Comparison of ENCODE assay signal across 12 cellular contexts in the genomic region with DNA sequence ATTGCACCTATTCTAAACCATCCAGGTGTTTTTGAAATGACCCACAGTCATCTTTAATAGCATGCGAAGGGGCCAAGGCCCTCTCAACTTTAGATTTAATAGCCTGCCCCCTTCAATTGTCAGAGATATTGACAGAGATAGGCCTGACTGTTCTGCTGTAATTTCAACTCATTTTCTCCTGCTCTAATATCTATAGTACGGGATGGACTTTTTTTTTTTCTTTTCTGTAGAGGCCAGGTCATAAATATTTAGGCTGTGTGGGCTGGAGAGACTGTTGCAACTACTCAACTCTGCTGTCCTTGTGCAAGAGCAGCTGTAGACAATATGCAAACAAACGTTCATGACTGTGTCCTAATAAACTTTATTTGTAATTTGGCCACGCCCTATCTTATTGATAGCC. TPM values are rescaled to one million over a fixed set of nuclear protein-coding genes. Genes with fewer than 3 reads are reported as not detected.
DNase-seq lines count a peak whose midpoint lies in the region; ATAC-seq and TF ChIP-seq lines count a peak whose summit lies in the region.
"Had no signal": no experiment of that assay in that cellular context is flagged by ENCODE, and none has a peak within 500 bp of the region (broad histone marks: within the 10 kb centered on the region; RNA-seq: fewer than 3 reads in every experiment).

No MANE protein-coding gene starts in this region.

- no peaks in the 10 kb centered on the region for H3K79me2 ChIP-seq in GM23338 (replicated peaks; ENCODE audit: insufficient read depth)

- peak overlapping the region; percentile 14 for H2BK5ac ChIP-seq in mesenchymal stem cell (ENCODE audit: low read depth, low read length, poor library complexity, severe bottlenecking)

- H3K4me1 ChIP-seq in mesenchymal stem cell (ENCODE audit: control insufficient read depth, insufficient read depth, low read depth, low read length) (peaks cover 7% of the 10 kb centered on the region), GM23338 (ENCODE audit: insufficient read depth) (no peaks in the 10 kb centered on the region)

- H3K27ac ChIP-seq in brain microvascular endothelial cell (peak overlapping the region; percentile 90), mesenchymal stem cell (ENCODE audit: low read length, poor library complexity, severe bottlenecking) (peak overlapping the region; percentile 85), GM23338 (ENCODE audit: low read depth) (no peak overlapping the region)
- H3K27ac ChIP-seq: C4-2B had no signal

- WGBS in mesenchymal stem cell: 86% methylated on average over 2 of the region's 4 CpGs

- H3K4me2 ChIP-seq in mesenchymal stem cell (ENCODE audit: low read length, poor library complexity, severe bottlenecking) (no peak overlapping the region), GM23338 (no peak overlapping the region)

- DNase-seq in AG08395 (ENCODE audit: low spot score): peak; percentile 43
- DNase-seq in MV-4-11 (lab: John Stamatoyannopoulos, UW): peak; percentile 27
- peak; percentile 72 for DNase-seq in brain microvascular endothelial cell
- peak; percentile 83 for DNase-seq in mesenchymal stem cell
- no peak for DNase-seq in activated T-helper 2 cell treated with anti-CD3 and anti-CD28 coated beads, Interferon-gamma antibody, Interleukin-2, Interleukin-4, amounts not matched to agents 10 μg/mL and 5 μg/mL and 100 μg/mL, durations not matched to agents 14 hours and 24 hours and 36 hours (ENCODE audit: low spot score)
- no peak for DNase-seq in GM23338 (ENCODE audit: low spot score)

- no peaks in the 10 kb centered on the region for H4K20me1 ChIP-seq in GM23338 (replicated peaks; ENCODE audit: insufficient read depth)

- in situ Hi-C loops in brain microvascular endothelial cell (cut with HindIII; ENCODE audit: low pct_ligation_motif_present, low sequenced_read_pairs): no loop called here

- no peak overlapping the region for H3K14ac ChIP-seq in mesenchymal stem cell (ENCODE audit: low read length in 2 of 2)

- intact Hi-C loops in activated T-helper 2 cell treated with anti-CD3 and anti-CD28 coated beads, Interferon-gamma antibody, Interleukin-2, Interleukin-4, amounts not matched to agents 10 μg/mL and 5 μg/mL and 100 μg/mL, durations not matched to agents 14 hours and 24 hours and 36 hours (cut with micrococcal nuclease): loop anchor here (2.0 to 5.0 kb wide), 2 partner anchors 738 to 757 kb away; no protein-coding TSS in a partner anchor

- no peak overlapping the region for H2BK15ac ChIP-seq in mesenchymal stem cell (ENCODE audit: low read depth, poor library complexity, severe bottlenecking)

- peaks cover 25% of the 10 kb centered on the region for H3K27me3 Mint-ChIP-seq in activated T-helper 2 cell treated with anti-CD3 and anti-CD28 coated beads, Interferon-gamma antibody, Interleukin-2, Interleukin-4, amounts not matched to agents 10 μg/mL and 5 μg/mL and 100 μg/mL, durations not matched to agents 14 hours and 24 hours and 36 hours (ENCODE audit: low read depth)
- no peaks in the 10 kb centered on the region for H3K27me3 Mint-ChIP-seq in GM23338 (ENCODE audit: insufficient read depth, low read depth, poor library complexity)

- TF ChIP-seq CTCF in brain microvascular endothelial cell (IDR thresholded peaks at IDR 0.05; ENCODE audit: low read depth, low read length, missing control alignments) (no peak), GM23338 (conservative IDR thresholded peaks at IDR 0.05; ENCODE audit: low read depth in 2 of 2) (no peak)

- no peak overlapping the region for H4K8ac ChIP-seq in mesenchymal stem cell (ENCODE audit: low read length)

- H4K91ac ChIP-seq in mesenchymal stem cell (ENCODE audit: low read length): no peak overlapping the region

- H3K27me3 ChIP-seq in brain microvascular endothelial cell (replicated peaks): no peaks in the 10 kb centered on the region
- H3K27me3 ChIP-seq in mesenchymal stem cell (ENCODE audit: control insufficient read depth in 1 of 2, insufficient read depth in 1 of 2, low read length in 2 of 2): no peaks in the 10 kb centered on the region
- H3K27me3 ChIP-seq in GM23338 (ENCODE audit: insufficient read depth): no peaks in the 10 kb centered on the region

- H2AK5ac ChIP-seq in mesenchymal stem cell (ENCODE audit: low read length, severe bottlenecking): no peak overlapping the region

- no peak overlapping the region for H2BK120ac ChIP-seq in mesenchymal stem cell (ENCODE audit: low read depth, low read length)

- H3K18ac ChIP-seq in mesenchymal stem cell (ENCODE audit: low read depth in 1 of 2, low read length in 2 of 2): no peak overlapping the region

- H3K4me3 Mint-ChIP-seq in activated T-helper 2 cell treated with anti-CD3 and anti-CD28 coated beads, Interferon-gamma antibody, Interleukin-2, Interleukin-4, amounts not matched to agents 10 μg/mL and 5 μg/mL and 100 μg/mL, durations not matched to agents 14 hours and 24 hours and 36 hours (ENCODE audit: low read depth): no peak overlapping the region
- no peak overlapping the region for H3K4me3 Mint-ChIP-seq in GM23338
- H3K4me3 Mint-ChIP-seq: activated naive CD8-positive, alpha-beta T cell treated with anti-CD3 and anti-CD28 coated beads, Interleukin-2, amount 10 ng/mL, durations not matched to agents 7 days and 5 days; stimulated activated naive B cell treated with anti-CD40 and anti-IgM and Interleukin-4, amounts not matched to agents 10 μg/mL and 1 μg/mL and 100 μg/mL, for 72 hours had no signal

- no peaks in the 10 kb centered on the region for H3K9me3 ChIP-seq in mesenchymal stem cell (ENCODE audit: control insufficient read depth, low read length)

- no peaks in the 10 kb centered on the region for H3K79me1 ChIP-seq in mesenchymal stem cell (replicated peaks; ENCODE audit: low read length, poor library complexity, severe bottlenecking)

- H3K9me2 ChIP-seq in GM23338 (ENCODE audit: insufficient read depth): no peaks in the 10 kb centered on the region

- H3K9ac ChIP-seq in mesenchymal stem cell (ENCODE audit: low read length): peak overlapping the region; percentile 81

- no peaks in the 10 kb centered on the region for H3K36me3 Mint-ChIP-seq in activated T-helper 2 cell treated with anti-CD3 and anti-CD28 coated beads, Interferon-gamma antibody, Interleukin-2, Interleukin-4, amounts not matched to agents 10 μg/mL and 5 μg/mL and 100 μg/mL, durations not matched to agents 14 hours and 24 hours and 36 hours (ENCODE audit: low read depth)
- H3K36me3 Mint-ChIP-seq in GM23338 (ENCODE audit: low read depth): no peaks in the 10 kb centered on the region
- H3K36me3 Mint-ChIP-seq: activated naive CD8-positive, alpha-beta T cell treated with anti-CD3 and anti-CD28 coated beads, Interleukin-2, amount 10 ng/mL, durations not matched to agents 7 days and 5 days; stimulated activated naive B cell treated with anti-CD40 and anti-IgM and Interleukin-4, amounts not matched to agents 10 μg/mL and 1 μg/mL and 100 μg/mL, for 72 hours had no signal

- H3F3A ChIP-seq in GM23338 (replicated peaks; ENCODE audit: low read depth): no peaks in the 10 kb centered on the region

- ATAC-seq in HG02642 (IDR thresholded peaks at IDR 0.05; ENCODE audit: poor library complexity, unreplicated experiment) (no peak), GM18517 (IDR thresholded peaks at IDR 0.05; ENCODE audit: unreplicated experiment) (no peak), GM23338 (no peak)

- H3K23ac ChIP-seq in mesenchymal stem cell (ENCODE audit: low read length in 2 of 2): no peak overlapping the region

- no peaks in the 10 kb centered on the region for H3K36me3 ChIP-seq in brain microvascular endothelial cell (replicated peaks)
- no peaks in the 10 kb centered on the region for H3K36me3 ChIP-seq in mesenchymal stem cell (ENCODE audit: control insufficient read depth in 1 of 2, insufficient read depth in 2 of 2, low read depth in 1 of 2, low read length in 2 of 2)
- H3K36me3 ChIP-seq in GM23338 (ENCODE audit: insufficient read depth): no peaks in the 10 kb centered on the region

- H3K4me3 ChIP-seq in brain microvascular endothelial cell (ENCODE audit: low read depth, low read length): no peak overlapping the region
- peak overlapping the region in 1 of 2 experiments; percentile 10 for H3K4me3 ChIP-seq in mesenchymal stem cell (ENCODE audit: insufficient read depth in 1 of 2, low read depth in 1 of 2, low read length in 2 of 2)
- no peak overlapping the region for H3K4me3 ChIP-seq in GM23338

- no peaks in the 10 kb centered on the region for H3K4me1 Mint-ChIP-seq in activated T-helper 2 cell treated with anti-CD3 and anti-CD28 coated beads, Interferon-gamma antibody, Interleukin-2, Interleukin-4, amounts not matched to agents 10 μg/mL and 5 μg/mL and 100 μg/mL, durations not matched to agents 14 hours and 24 hours and 36 hours (ENCODE audit: low read depth)
- peaks cover 10% of the 10 kb centered on the region for H3K4me1 Mint-ChIP-seq in GM23338
- H3K4me1 Mint-ChIP-seq: activated naive CD8-positive, alpha-beta T cell treated with anti-CD3 and anti-CD28 coated beads, Interleukin-2, amount 10 ng/mL, durations not matched to agents 7 days and 5 days had no signal

- no peak overlapping the region for H2BK12ac ChIP-seq in mesenchymal stem cell (ENCODE audit: low read length in 2 of 2)

- H2AFZ ChIP-seq in mesenchymal stem cell (ENCODE audit: low read depth, low read length) (no peak overlapping the region), GM23338 (no peak overlapping the region)

- H3K4ac ChIP-seq in mesenchymal stem cell (ENCODE audit: low read depth in 1 of 2, low read length in 2 of 2): no peak overlapping the region

- no peak overlapping the region for H3K27ac Mint-ChIP-seq in activated T-helper 2 cell treated with anti-CD3 and anti-CD28 coated beads, Interferon-gamma antibody, Interleukin-2, Interleukin-4, amounts not matched to agents 10 μg/mL and 5 μg/mL and 100 μg/mL, durations not matched to agents 14 hours and 24 hours and 36 hours
- no peak overlapping the region for H3K27ac Mint-ChIP-seq in GM23338
- H3K27ac Mint-ChIP-seq: activated naive CD8-positive, alpha-beta T cell treated with anti-CD3 and anti-CD28 coated beads, Interleukin-2, amount 10 ng/mL, durations not matched to agents 7 days and 5 days; stimulated activated naive B cell treated with anti-CD40 and anti-IgM and Interleukin-4, amounts not matched to agents 10 μg/mL and 1 μg/mL and 100 μg/mL, for 72 hours had no signal

- H3K9me3 Mint-ChIP-seq in activated T-helper 2 cell treated with anti-CD3 and anti-CD28 coated beads, Interferon-gamma antibody, Interleukin-2, Interleukin-4, amounts not matched to agents 10 μg/mL and 5 μg/mL and 100 μg/mL, durations not matched to agents 14 hours and 24 hours and 36 hours: no peaks in the 10 kb centered on the region
- no peaks in the 10 kb centered on the region for H3K9me3 Mint-ChIP-seq in GM23338
- H3K9me3 Mint-ChIP-seq: activated naive CD8-positive, alpha-beta T cell treated with anti-CD3 and anti-CD28 coated beads, Interleukin-2, amount 10 ng/mL, durations not matched to agents 7 days and 5 days; stimulated activated naive B cell treated with anti-CD40 and anti-IgM and Interleukin-4, amounts not matched to agents 10 μg/mL and 1 μg/mL and 100 μg/mL, for 72 hours had no signal

RNA-seq across cellular contexts. Expression of a gene that starts 24.7 kb away (rescaled TPM):
- polyA plus RNA-seq in mesenchymal stem cell (2013, experiment 1 of 2): not detected
- polyA plus RNA-seq in mesenchymal stem cell (2013, experiment 2 of 2): not detected
- not detected in 2 replicates for total RNA-seq in activated T-helper 2 cell treated with anti-CD3 and anti-CD28 coated beads, Interferon-gamma antibody, Interleukin-2, Interleukin-4, amounts not matched to agents 10 μg/mL and 5 μg/mL and 100 μg/mL, durations not matched to agents 14 hours and 24 hours and 36 hours
- not detected in 2 replicates for total RNA-seq in GM23338 (2014; rRNA removed; shearing (Covaris generic))
- polyA plus RNA-seq in GM23338 (2016; fragmentation: Nextera tagmentation; extraction: Ambion mirVana): not detected in 2 replicates
- total RNA-seq: activated naive CD8-positive, alpha-beta T cell treated with anti-CD3 and anti-CD28 coated beads, Interleukin-2, amount 10 ng/mL, durations not matched to agents 7 days and 5 days; Right ventricle myocardium inferior had no signal

RNA-seq across cellular contexts. Expression of a gene that starts 27.7 kb away (rescaled TPM):
- polyA plus RNA-seq in mesenchymal stem cell (2013, experiment 1 of 2): not detected
- not detected for polyA plus RNA-seq in mesenchymal stem cell (2013, experiment 2 of 2)
- not detected in 2 replicates for total RNA-seq in activated T-helper 2 cell treated with anti-CD3 and anti-CD28 coated beads, Interferon-gamma antibody, Interleukin-2, Interleukin-4, amounts not matched to agents 10 μg/mL and 5 μg/mL and 100 μg/mL, durations not matched to agents 14 hours and 24 hours and 36 hours
- not detected in 2 replicates for total RNA-seq in GM23338 (2014; rRNA removed; shearing (Covaris generic))
- not detected in 2 replicates for polyA plus RNA-seq in GM23338 (2016; fragmentation: Nextera tagmentation; extraction: Ambion mirVana)
- total RNA-seq: activated naive CD8-positive, alpha-beta T cell treated with anti-CD3 and anti-CD28 coated beads, Interleukin-2, amount 10 ng/mL, durations not matched to agents 7 days and 5 days had no signal

RNA-seq across cellular contexts. Expression of a gene that starts 42.7 kb away (rescaled TPM):
- polyA plus RNA-seq in mesenchymal stem cell (2013, experiment 1 of 2): not detected
- polyA plus RNA-seq in mesenchymal stem cell (2013, experiment 2 of 2): not detected
- total RNA-seq in activated T-helper 2 cell treated with anti-CD3 and anti-CD28 coated beads, Interferon-gamma antibody, Interleukin-2, Interleukin-4, amounts not matched to agents 10 μg/mL and 5 μg/mL and 100 μg/mL, durations not matched to agents 14 hours and 24 hours and 36 hours: not detected in 2 replicates
- total RNA-seq in GM23338 (2014; rRNA removed; shearing (Covaris generic)): not detected in 2 replicates
- polyA plus RNA-seq in GM23338 (2016; fragmentation: Nextera tagmentation; extraction: Ambion mirVana): not detected in 2 replicates
- total RNA-seq: activated naive CD8-positive, alpha-beta T cell treated with anti-CD3 and anti-CD28 coated beads, Interleukin-2, amount 10 ng/mL, durations not matched to agents 7 days and 5 days; Right ventricle myocardium inferior had no signal

RNA-seq across cellular contexts. Expression of a gene that starts 57.0 kb away (rescaled TPM):
- polyA plus RNA-seq in mesenchymal stem cell (2013, experiment 1 of 2): 0.06 TPM
- not detected for polyA plus RNA-seq in mesenchymal stem cell (2013, experiment 2 of 2)
- total RNA-seq in activated T-helper 2 cell treated with anti-CD3 and anti-CD28 coated beads, Interferon-gamma antibody, Interleukin-2, Interleukin-4, amounts not matched to agents 10 μg/mL and 5 μg/mL and 100 μg/mL, durations not matched to agents 14 hours and 24 hours and 36 hours: not detected in 2 replicates
- not detected in 2 replicates for total RNA-seq in GM23338 (2014; rRNA removed; shearing (Covaris generic))
- polyA plus RNA-seq in GM23338 (2016; fragmentation: Nextera tagmentation; extraction: Ambion mirVana): not detected in 2 replicates
- total RNA-seq: activated naive CD8-positive, alpha-beta T cell treated with anti-CD3 and anti-CD28 coated beads, Interleukin-2, amount 10 ng/mL, durations not matched to agents 7 days and 5 days; Right ventricle myocardium inferior had no signal

Comparison
In these comparisons a context has a peak if more than half of its experiments do, and no peak if none do; other contexts are left out.
1. DNase-seq: peak in AG08395 (single experiment), MV-4-11 (single experiment), brain microvascular endothelial cell (single experiment) and mesenchymal stem cell (single experiment); none in activated T-helper 2 cell treated with anti-CD3 and anti-CD28 coated beads, Interferon-gamma antibody, Interleukin-2, Interleukin-4, amounts not matched to agents 10 μg/mL and 5 μg/mL and 100 μg/mL, durations not matched to agents 14 hours and 24 hours and 36 hours (single experiment) and GM23338 (single experiment).